Comparison of ENCODE assay signal across 27 cellular contexts in genomic region chr3:158992466-158992865, GRCh38.
"Had no signal": no experiment of that assay in that cellular context is flagged by ENCODE, and none has a peak within 500 bp of the region (broad histone marks: within the 10 kb centered on the region; RNA-seq: fewer than 3 reads in every experiment).

No MANE protein-coding gene starts in this region.

- H3K27me3 ChIP-seq: stomach, suprapubic skin, testis, thyroid gland, tibial artery, tibial nerve, transverse colon, upper lobe of left lung, upper lobe of right lung, uterus, vagina had no signal

- FAIRE-seq: urothelium cell line had no signal

- H3K36me3 ChIP-seq: stomach, suprapubic skin, thoracic aorta, thyroid gland, tibial artery, tibial nerve, transverse colon, upper lobe of left lung, upper lobe of right lung, uterus, vagina had no signal

- DNase-seq: stimulated activated CD4-positive, alpha-beta T cell treated with anti-CD3 and anti-CD28 coated beads, Interleukin-2, amount 100 ng/mL, for 48 hours; stimulated activated CD4-positive, alpha-beta T cell treated with anti-CD3 and anti-CD28 coated beads, Interleukin-4, amount 100 ng/mL, for 1 hour; stimulated activated CD4-positive, alpha-beta T cell treated with anti-CD3 and anti-CD28 coated beads, Interleukin-4, amount 100 ng/mL, for 24 hours; stimulated activated CD4-positive, alpha-beta T cell treated with anti-CD3 and anti-CD28 coated beads, Interleukin-4, amount 100 ng/mL, for 4 hours; stimulated activated CD8-positive, alpha-beta memory T cell treated with anti-CD3 and anti-CD28 coated beads, Interleukin-4, amount 100 ng/mL, for 48 hours; stimulated activated naive B cell treated with anti-CD40 and anti-IgM and Interleukin-4, amounts not matched to agents 10 μg/mL and 1 μg/mL and 100 μg/mL, for 72 hours; stimulated activated naive CD4-positive, alpha-beta T cell; stimulated activated naive CD4-positive, alpha-beta T cell treated with Interleukin-2 at 50 U/mL for 16 hours; stimulated activated naive CD8-positive, alpha-beta T cell treated with anti-CD3 and anti-CD28 coated beads, Interleukin-15, amount 100 ng/mL, for 72 hours; stimulated activated naive CD8-positive, alpha-beta T cell treated with anti-CD3 and anti-CD28 coated beads, Interleukin-15, Interleukin-2, amounts not matched to agents 100 U/mL and 50 U/mL, for 24 hours; stomach; substantia nigra; testis; thyroid gland; tibial artery; transverse colon; trophoblast cell; upper lobe of left lung; upper lobe of right lung; uterus had no signal

- H3K4me3 ChIP-seq: stomach, suprapubic skin, testis, thoracic aorta, thyroid gland, tibial artery, tibial nerve, transverse colon, upper lobe of left lung, upper lobe of right lung, uterus, vagina had no signal

- H3K27ac ChIP-seq: stomach, suprapubic skin, testis, thoracic aorta, thyroid gland, tibial artery, tibial nerve, transverse colon, upper lobe of left lung, upper lobe of right lung, uterus, vagina had no signal

- H3K9me3 ChIP-seq: stomach, suprapubic skin, testis, thoracic aorta, thyroid gland, tibial artery, tibial nerve, transverse colon, upper lobe of left lung, upper lobe of right lung, uterus, vagina had no signal

- ATAC-seq: stimulated activated effector memory CD8-positive, alpha-beta T cell treated with anti-CD3 and anti-CD28 coated beads, Interleukin-12 subunit alpha, Interleukin-12 subunit beta, amount 100 ng/mL, for 72 hours; stimulated activated memory B cell treated with anti-CD40 and anti-IgM and Interleukin-4, amounts not matched to agents 10 μg/mL and 1 μg/mL and 100 μg/mL, for 72 hours; stimulated activated naive B cell treated with anti-CD40 and anti-IgM and Interleukin-4, amounts not matched to agents 10 μg/mL and 1 μg/mL and 100 μg/mL, for 72 hours; stimulated activated naive CD8-positive, alpha-beta T cell treated with anti-CD3 and anti-CD28 coated beads, Interleukin-15, amount 100 ng/mL, for 72 hours; stimulated activated naive CD8-positive, alpha-beta T cell treated with anti-CD3 and anti-CD28 coated beads, Interleukin-15, Interleukin-2, amounts not matched to agents 100 U/mL and 50 U/mL, for 24 hours; upper lobe of right lung had no signal

- H3K4me1 ChIP-seq: suprapubic skin, testis, thyroid gland, tibial artery, tibial nerve, transverse colon, upper lobe of right lung, uterus, vagina had no signal
